In genomic region chr9:16532681-16533450, GRCh38 we compare ENCODE assay signal across 14 cellular contexts.
DNase-seq lines count a peak whose midpoint lies in the region; ATAC-seq, FAIRE-seq and TF ChIP-seq lines count a peak whose summit lies in the region.
"Had no signal": no experiment of that assay in that cellular context is flagged by ENCODE, and none has a peak within 500 bp of the region (broad histone marks: within the 10 kb centered on the region; RNA-seq: fewer than 3 reads in every experiment).

No MANE protein-coding gene starts in this region.

- H3K9me3 ChIP-seq in A549 (no peaks in the 10 kb centered on the region), IMR-90 (ENCODE audit: control insufficient read depth, insufficient read depth, low read length) (no peaks in the 10 kb centered on the region)
- H3K9me3 ChIP-seq: heart right ventricle, ovary had no signal

- no TSS peak for BruUV-seq in IMR-90 (replicated peaks; lab: Mats Ljungman, UMichigan)

- no peak overlapping the region for H2BK20ac ChIP-seq in IMR-90 (ENCODE audit: low read depth, low read length)

- POLR2A ChIA-PET in A549 (lab: Yijun Ruan, JAX) (no interaction called here), IMR-90 (lab: Charles Lee; ENCODE audit: unreplicated experiment) (interaction anchor here (0.7 kb wide), 1 partner anchor 38 kb away, joined by 4 read pairs; no protein-coding TSS in a partner anchor)

- no peak overlapping the region for H3K4ac ChIP-seq in IMR-90 (ENCODE audit: low read depth, low read length)

- H4K8ac ChIP-seq in IMR-90 (ENCODE audit: low read depth in 2 of 2, low read length in 2 of 2): no peak overlapping the region

- H3K9me1 ChIP-seq in IMR-90 (ENCODE audit: insufficient read depth, low read length): peaks cover 9% of the 10 kb centered on the region

- H2AK5ac ChIP-seq in IMR-90 (ENCODE audit: low read depth, low read length): no peak overlapping the region

- H2BK5ac ChIP-seq in IMR-90 (ENCODE audit: low read depth, low read length, poor library complexity, severe bottlenecking): peak overlapping the region; percentile 53

- H3K27ac ChIP-seq in A549 (peak overlapping the region; percentile 8 to 52; a peak in 5 of 6 replicates), IMR-90 (ENCODE audit: insufficient read depth, low read length) (no peak overlapping the region)
- H3K27ac ChIP-seq: coronary artery, heart right ventricle had no signal

- intact Hi-C loops in IMR-90 (cut with micrococcal nuclease): loop anchor here (10.0 kb wide), 1 partner anchor 932 kb away; no protein-coding TSS in a partner anchor

- TF ChIP-seq EP300 in A549 (IDR thresholded peaks at IDR 0.05): no peak

- 38% methylated on average over 2 of the region's 2 CpGs for WGBS in A549 (ENCODE audit: missing lambda C conversion rate)
- no CpG with 5 or more reads among the region's 2 CpGs for WGBS in IMR-90 (ENCODE audit: extremely low coverage in 2 of 2, insufficient read length in 1 of 2), 2 experiments

- H3K9ac ChIP-seq in IMR-90 (ENCODE audit: low read depth, low read length): no peak overlapping the region

- no peak for TF ChIP-seq CTCF in A549 (IDR thresholded peaks at IDR 0.05)
- TF ChIP-seq CTCF in IMR-90 (conservative IDR thresholded peaks at IDR 0.05; ENCODE audit: low read depth, low read length): no peak

- no peak overlapping the region for H2BK120ac ChIP-seq in IMR-90 (ENCODE audit: low read depth, low read length)

- H2AK9ac ChIP-seq in IMR-90 (replicated peaks; ENCODE audit: low read depth, low read length, poor library complexity): no peak overlapping the region

- no peak overlapping the region for H3K56ac ChIP-seq in IMR-90 (ENCODE audit: extremely low read depth, insufficient read depth, low read length)

- in situ Hi-C loops in IMR-90 (cut with MboI; ENCODE audit: low sequenced_read_pairs): no loop called here

- H3K36me3 ChIP-seq in IMR-90 (ENCODE audit: control insufficient read depth, insufficient read depth, low read length): no peaks in the 10 kb centered on the region; the same call in 1 of the 2 replicates
- H3K36me3 ChIP-seq: heart right ventricle, ovary had no signal

- peaks cover 38% of the 10 kb centered on the region for H3K4me1 ChIP-seq in A549
- peaks cover 11% of the 10 kb centered on the region for H3K4me1 ChIP-seq in IMR-90 (ENCODE audit: control insufficient read depth, insufficient read depth, low read length)
- H3K4me1 ChIP-seq: heart right ventricle had no signal

- H4K5ac ChIP-seq in IMR-90 (ENCODE audit: low read depth, low read length): no peak overlapping the region

- no peak overlapping the region for H3K23ac ChIP-seq in IMR-90 (ENCODE audit: low read depth, low read length)

- no peaks in the 10 kb centered on the region for H4K20me1 ChIP-seq in IMR-90 (ENCODE audit: insufficient read depth, low read length)

- no peak overlapping the region for H3K4me3 ChIP-seq in A549
- H3K4me3 ChIP-seq in IMR-90 (ENCODE audit: insufficient read depth, low read depth, low read length): no peak overlapping the region
- H3K4me3 ChIP-seq: coronary artery, heart right ventricle, lung, ovary had no signal

- dilution Hi-C loops in IMR-90 (cut with HindIII; ENCODE audit: low sequenced_read_pairs, unreplicated experiment): no loop called here

- FAIRE-seq in A549 (lab: Jason Lieb, UNC): no peak

- CTCF ChIA-PET in A549 (lab: Yijun Ruan, JAX) (interaction anchor here (0.6 to 1.2 kb wide), 3 partner anchors 90 to 988 kb away, joined by 3 read pairs; no protein-coding TSS in a partner anchor), IMR-90 (lab: Yijun Ruan, JAX) (interaction anchor here (0.6 kb wide), 1 partner anchor 200 kb away, joined by 6 read pairs; no protein-coding TSS in a partner anchor)

- no peak for TF ChIP-seq RAD21 in A549 (conservative IDR thresholded peaks at IDR 0.05 in 1 of 2, IDR thresholded peaks at IDR 0.05 in 1 of 2)
- 0 out of 2 replicates have a peak, but pooled peaks have one; percentile 4 for TF ChIP-seq RAD21 in IMR-90 (IDR thresholded peaks at IDR 0.05; ENCODE audit: low read length)

- peak; percentile 20 to 62 for DNase-seq in A549 (ENCODE audit: low read depth in 1 of 2, low spot score in 1 of 2)
- DNase-seq in IMR-90: peak; percentile 91
- DNase-seq in amniotic epithelial cell (ENCODE audit: low read depth): peak; percentile 94
- peak; percentile 47 for DNase-seq in glomerular visceral epithelial cell (ENCODE audit: extremely low spot score)
- no peak for DNase-seq in NCI-H82 (lab: John Stamatoyannopoulos, UW)
- no peak for DNase-seq in DMS114 treated with DMSO at 0.1 percent for 48 hours (lab: John Stamatoyannopoulos, UW; ENCODE audit: unreplicated experiment)
- DNase-seq in stimulated activated naive CD4-positive, alpha-beta T cell (lab: John Stamatoyannopoulos, UW): no peak
- no peak for DNase-seq in retina
- DNase-seq: heart right ventricle, NCI-H1694 treated with DMSO at 0.1 percent for 48 hours, ovary had no signal

- peak overlapping the region; percentile 47; the same call in 1 of the 2 replicates for H3K18ac ChIP-seq in IMR-90 (ENCODE audit: low read depth, low read length)

- no peaks in the 10 kb centered on the region for H3K27me3 ChIP-seq in IMR-90 (ENCODE audit: control insufficient read depth, insufficient read depth, low read length)
- H3K27me3 ChIP-seq: ovary had no signal

- H3K14ac ChIP-seq in IMR-90 (replicated peaks; ENCODE audit: low read depth, low read length): no peak overlapping the region

- TF ChIP-seq POLR2A in A549 (IDR thresholded peaks at IDR 0.05; ENCODE audit: low read length) (no peak), IMR-90 (IDR thresholded peaks at IDR 0.05; ENCODE audit: low read depth, low read length) (no peak)

- H3K4me2 ChIP-seq in A549: peak overlapping the region; percentile 18
- no peak overlapping the region for H3K4me2 ChIP-seq in IMR-90 (ENCODE audit: low read depth, low read length)

- H4K91ac ChIP-seq in IMR-90 (ENCODE audit: insufficient read depth, low read depth, low read length): no peak overlapping the region

- no peak overlapping the region for H2AFZ ChIP-seq in IMR-90 (replicated peaks; ENCODE audit: low read length, poor library complexity)

- ATAC-seq in A549: peak; percentile 77 to 81; a peak in 5 of 6 replicates
- ATAC-seq in IMR-90 (ENCODE audit: low read depth): peak; percentile 79
- ATAC-seq: activated naive CD4-positive, alpha-beta T cell treated with anti-CD3 and anti-CD28 coated beads, Interleukin-2, amount 50 U/mL, for 72 hours; heart right ventricle had no signal

- H3K79me1 ChIP-seq in IMR-90 (ENCODE audit: low read depth in 1 of 2, low read length in 2 of 2): peaks cover under 1 to 19% of the 10 kb centered on the region in 2 experiments

- no peak overlapping the region for H2BK15ac ChIP-seq in IMR-90 (ENCODE audit: low read depth, low read length)

TF ChIP-seq in A549, 52 proteins besides CTCF, POLR2A, EP300 and RAD21:
- TF ChIP-seq MAFK (IDR thresholded peaks at IDR 0.05; ENCODE audit: partially characterized antibody): peak; percentile 60
- TF ChIP-seq FOSL2 (IDR thresholded peaks at IDR 0.05): no peak
- TF ChIP-seq FOSL2 (CRISPR knock-in tag; IDR thresholded peaks at IDR 0.05): peak; percentile 88
- 0 out of 2 replicates have a peak, but pooled peaks have one; percentile 18 for TF ChIP-seq JUNB (IDR thresholded peaks at IDR 0.05)
- no peak for TF ChIP-seq CHD2 (IDR thresholded peaks at IDR 0.05; ENCODE audit: low read length, partially characterized antibody)
TF ChIP-seq in A549: peak in this region for 3.

TF ChIP-seq in IMR-90, 13 proteins besides CTCF, POLR2A, EP300 and RAD21:
- TF ChIP-seq SMC3 (IDR thresholded peaks at IDR 0.05; ENCODE audit: low read depth, low read length): 0 out of 2 replicates have a peak, but pooled peaks have one; percentile 7
- TF ChIP-seq FOS (IDR thresholded peaks at IDR 0.05; ENCODE audit: low read depth, low read length): peak; percentile 83; the same call in 1 of the 2 replicates
- no peak for TF ChIP-seq CEBPB (IDR thresholded peaks at IDR 0.05; ENCODE audit: low read depth, low read length)
- TF ChIP-seq BHLHE40 (IDR thresholded peaks at IDR 0.05; ENCODE audit: low read depth, low read length): no peak
- no peak for TF ChIP-seq RCOR1 (IDR thresholded peaks at IDR 0.05; ENCODE audit: insufficient replicate concordance, low read length)
- TF ChIP-seq MAFK (IDR thresholded peaks at IDR 0.05; ENCODE audit: low read depth, low read length): peak; percentile 46; the same call in 1 of the 2 replicates
- no peak for TF ChIP-seq MXI1 (IDR thresholded peaks at IDR 0.05; ENCODE audit: borderline replicate concordance, low read depth, low read length)
- TF ChIP-seq NFE2L2 (IDR thresholded peaks at IDR 0.05; ENCODE audit: low read depth, low read length): peak; percentile 72; the same call in 1 of the 2 replicates

Comparison
In these comparisons a context has a peak if more than half of its experiments do, and no peak if none do; other contexts are left out.
1. DNase-seq: peak in A549 (2 of 2), IMR-90 (single experiment), amniotic epithelial cell (single experiment) and glomerular visceral epithelial cell (single experiment); none in NCI-H82 (single experiment), DMS114 treated with DMSO at 0.1 percent for 48 hours (single experiment), stimulated activated naive CD4-positive, alpha-beta T cell (0 of 6) and retina (single experiment).